ENCODE assay signal across 10 cellular contexts in genomic region chr7:80427218-80427617, GRCh38.
"Had no signal": no experiment of that assay in that cellular context is flagged by ENCODE, and none has a peak within 500 bp of the region (broad histone marks: within the 10 kb centered on the region; RNA-seq: fewer than 3 reads in every experiment).

No MANE protein-coding gene starts in this region.

- H3K27ac ChIP-seq: HL-60, KMS-11 had no signal

- ATAC-seq: HepG2 had no signal

- H3K36me3 Mint-ChIP-seq: IgD-negative memory B cell had no signal

- H3K9ac ChIP-seq: KMS-11 had no signal

- FAIRE-seq: HepG2 had no signal

- H3K27me3 Mint-ChIP-seq: IgD-negative memory B cell had no signal

- H3K4me2 ChIP-seq: KMS-11 had no signal

- H3K4me3 Mint-ChIP-seq: H9, HFFc6, IgD-negative memory B cell had no signal

- H3K9me3 Mint-ChIP-seq: H9, HFFc6 had no signal

- H3K27ac Mint-ChIP-seq: HFFc6, IgD-negative memory B cell had no signal

- DNase-seq: GOT3, H9, HCEC 1CT, HFFc6, Karpas-422, KBM-7 had no signal
